23 cellular contexts compared by ENCODE assay signal in the genomic region with DNA sequence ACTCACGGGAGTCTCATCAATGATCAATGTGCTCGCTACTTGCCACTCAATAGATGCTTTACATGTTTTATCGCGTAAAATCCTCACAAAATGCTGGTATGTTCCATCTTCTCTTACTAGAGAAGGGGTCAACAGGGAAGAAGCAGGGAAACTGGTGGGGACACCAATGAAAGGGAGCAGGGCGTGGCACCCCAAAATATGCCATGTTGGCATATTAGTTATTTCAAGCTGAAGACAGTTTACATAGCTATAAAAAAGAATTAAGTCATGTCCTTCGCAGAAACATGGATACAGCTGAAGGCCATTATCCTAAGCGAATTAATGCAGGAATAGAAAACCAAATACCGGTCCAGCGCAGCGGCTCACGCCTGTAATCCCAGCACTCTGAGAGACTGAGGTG.
"Had no signal": no experiment of that assay in that cellular context is flagged by ENCODE, and none has a peak within 500 bp of the region (broad histone marks: within the 10 kb centered on the region; RNA-seq: fewer than 3 reads in every experiment).

No MANE protein-coding gene starts in this region.

- H3K4me1 ChIP-seq: lower lobe of right lung had no signal

- H3K4me2 ChIP-seq: hepatocyte had no signal

- H3K27me3 ChIP-seq: dorsolateral prefrontal cortex, esophagus muscularis mucosa, foreskin keratinocyte, gastroesophageal sphincter, heart left ventricle, hepatocyte, left lung had no signal

- H3K9me3 ChIP-seq: esophagus muscularis mucosa, gastroesophageal sphincter, heart left ventricle, left lung, lower lobe of right lung, mucosa of descending colon had no signal

- ATAC-seq: foreskin keratinocyte, gastroesophageal sphincter, heart left ventricle, left lung, left ventricle myocardium superior, lower lobe of right lung, mucosa of descending colon had no signal

- DNase-seq: dermis blood vessel endothelial cell; dorsolateral prefrontal cortex; effector CD4-positive, alpha-beta T cell; effector memory CD4-positive, alpha-beta T cell; foreskin keratinocyte; heart left ventricle; hypothalamus; immature natural killer cell; islet precursor cell; kidney; kidney glomerular epithelial cell; left lung; left ventricle myocardium superior; lower lobe of right lung; mesenchymal stem cell; mucosa of descending colon had no signal

- H3K4me3 ChIP-seq: coronary artery, dorsolateral prefrontal cortex, esophagus muscularis mucosa, gastroesophageal sphincter, heart left ventricle, hepatocyte, left lung, lower lobe of right lung, mucosa of descending colon had no signal

- H3K27ac ChIP-seq: coronary artery, dorsolateral prefrontal cortex, esophagus muscularis mucosa, foreskin keratinocyte, gastroesophageal sphincter, heart left ventricle, hepatocyte, left lung, lower lobe of right lung had no signal

- H2AFZ ChIP-seq: hepatocyte had no signal

- FAIRE-seq: colon, endothelial cell of umbilical vein, frontal cortex, kidney had no signal
